ENCODE assay signal across 1 cellular context in the genomic region with DNA sequence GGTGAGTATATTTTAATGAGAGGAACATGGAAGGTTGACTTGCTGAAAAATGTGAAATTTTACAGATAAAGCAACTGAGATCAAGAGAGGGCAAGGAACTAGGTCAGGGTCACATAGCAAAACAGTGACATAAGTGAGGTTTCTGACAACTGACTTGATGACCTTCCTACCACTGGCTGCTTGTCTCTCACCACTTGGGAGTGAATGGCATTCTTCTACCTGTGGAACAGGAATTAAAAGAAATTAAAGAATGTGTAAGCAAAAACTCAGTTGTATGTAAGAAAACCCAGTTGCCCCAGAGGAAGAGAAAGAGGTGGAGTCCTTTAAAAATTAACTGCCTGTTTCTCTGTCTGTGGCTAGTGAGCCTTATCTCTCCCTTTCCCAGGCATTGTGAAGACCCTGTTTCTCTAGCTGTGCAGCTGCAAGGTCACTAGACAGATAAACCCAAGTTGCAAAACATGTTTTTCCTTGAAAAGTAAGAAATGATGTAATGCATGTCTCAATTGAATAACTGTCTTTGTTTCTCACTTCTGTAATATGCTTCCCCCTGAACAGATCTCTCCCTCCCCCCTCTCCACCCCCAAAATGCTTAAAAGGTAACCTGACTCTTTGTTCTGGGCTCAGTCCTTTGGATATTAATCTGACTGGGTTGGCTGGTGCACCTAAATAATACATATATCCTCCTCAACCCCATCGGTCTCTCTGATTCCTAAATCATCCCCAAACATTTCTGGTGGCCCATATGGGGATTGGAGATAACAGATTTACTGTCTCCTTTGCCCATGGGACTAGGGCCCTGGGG.
TF ChIP-seq lines count a peak whose summit lies in the region.

No MANE protein-coding gene starts in this region.

TF ChIP-seq in HepG2, 621 proteins besides CTCF, POLR2A, EP300 and RAD21 (continued from another document and continues in another):
- no peak; the same call in 1 of the 2 replicates for TF ChIP-seq ZHX1 (CRISPR knock-in tag; IDR thresholded peaks at IDR 0.05; ENCODE audit: low read depth)
- TF ChIP-seq ZNF446 (CRISPR knock-in tag; IDR thresholded peaks at IDR 0.05) = no peak
- no peak for TF ChIP-seq MAFF (IDR thresholded peaks at IDR 0.05; ENCODE audit: low read depth, low read length)
- TF ChIP-seq ZNF609 (CRISPR knock-in tag; IDR thresholded peaks at IDR 0.05; ENCODE audit: borderline replicate concordance) = peak; percentile 86
- 0 out of 2 replicates have a peak, but pooled peaks have one; percentile 27 for TF ChIP-seq ZNF557 (CRISPR knock-in tag; IDR thresholded peaks at IDR 0.05)
- no peak for TF ChIP-seq NFYB (CRISPR knock-in tag; IDR thresholded peaks at IDR 0.05)
- TF ChIP-seq KDM5B (CRISPR knock-in tag; IDR thresholded peaks at IDR 0.05; ENCODE audit: borderline replicate concordance) = no peak
- TF ChIP-seq ISX (CRISPR knock-in tag; conservative IDR thresholded peaks at IDR 0.05) = 0 out of 2 replicates have a peak, but pooled peaks have one; percentile 62
- TF ChIP-seq CBX1 (IDR thresholded peaks at IDR 0.05; ENCODE audit: low read depth) = no peak
- no peak for TF ChIP-seq RBFOX2 (IDR thresholded peaks at IDR 0.05; ENCODE audit: low read depth, low read length)
- no peak for TF ChIP-seq ZFAT (CRISPR knock-in tag; conservative IDR thresholded peaks at IDR 0.05)
- peak; percentile 46 for TF ChIP-seq PPARG (CRISPR knock-in tag; conservative IDR thresholded peaks at IDR 0.05)
- peak; percentile 76 for TF ChIP-seq NR2C2 (CRISPR knock-in tag; IDR thresholded peaks at IDR 0.05; ENCODE audit: borderline replicate concordance)
- TF ChIP-seq RFXANK (CRISPR knock-in tag; IDR thresholded peaks at IDR 0.05) = no peak
- 0 out of 2 replicates have a peak, but pooled peaks have one; percentile 68 for TF ChIP-seq RORA (CRISPR knock-in tag; IDR thresholded peaks at IDR 0.05)
- TF ChIP-seq CBX5 (CRISPR knock-in tag; IDR thresholded peaks at IDR 0.05; ENCODE audit: borderline replicate concordance) = peak; percentile 32; the same call in 1 of the 2 replicates
- no peak for TF ChIP-seq MYNN (CRISPR knock-in tag; IDR thresholded peaks at IDR 0.05; ENCODE audit: low read depth)
- no peak for TF ChIP-seq ZNF337 (CRISPR knock-in tag; IDR thresholded peaks at IDR 0.05; ENCODE audit: borderline replicate concordance, low read depth)
- no peak for TF ChIP-seq CENPX (CRISPR knock-in tag; IDR thresholded peaks at IDR 0.05)
- TF ChIP-seq, protein P1, sequence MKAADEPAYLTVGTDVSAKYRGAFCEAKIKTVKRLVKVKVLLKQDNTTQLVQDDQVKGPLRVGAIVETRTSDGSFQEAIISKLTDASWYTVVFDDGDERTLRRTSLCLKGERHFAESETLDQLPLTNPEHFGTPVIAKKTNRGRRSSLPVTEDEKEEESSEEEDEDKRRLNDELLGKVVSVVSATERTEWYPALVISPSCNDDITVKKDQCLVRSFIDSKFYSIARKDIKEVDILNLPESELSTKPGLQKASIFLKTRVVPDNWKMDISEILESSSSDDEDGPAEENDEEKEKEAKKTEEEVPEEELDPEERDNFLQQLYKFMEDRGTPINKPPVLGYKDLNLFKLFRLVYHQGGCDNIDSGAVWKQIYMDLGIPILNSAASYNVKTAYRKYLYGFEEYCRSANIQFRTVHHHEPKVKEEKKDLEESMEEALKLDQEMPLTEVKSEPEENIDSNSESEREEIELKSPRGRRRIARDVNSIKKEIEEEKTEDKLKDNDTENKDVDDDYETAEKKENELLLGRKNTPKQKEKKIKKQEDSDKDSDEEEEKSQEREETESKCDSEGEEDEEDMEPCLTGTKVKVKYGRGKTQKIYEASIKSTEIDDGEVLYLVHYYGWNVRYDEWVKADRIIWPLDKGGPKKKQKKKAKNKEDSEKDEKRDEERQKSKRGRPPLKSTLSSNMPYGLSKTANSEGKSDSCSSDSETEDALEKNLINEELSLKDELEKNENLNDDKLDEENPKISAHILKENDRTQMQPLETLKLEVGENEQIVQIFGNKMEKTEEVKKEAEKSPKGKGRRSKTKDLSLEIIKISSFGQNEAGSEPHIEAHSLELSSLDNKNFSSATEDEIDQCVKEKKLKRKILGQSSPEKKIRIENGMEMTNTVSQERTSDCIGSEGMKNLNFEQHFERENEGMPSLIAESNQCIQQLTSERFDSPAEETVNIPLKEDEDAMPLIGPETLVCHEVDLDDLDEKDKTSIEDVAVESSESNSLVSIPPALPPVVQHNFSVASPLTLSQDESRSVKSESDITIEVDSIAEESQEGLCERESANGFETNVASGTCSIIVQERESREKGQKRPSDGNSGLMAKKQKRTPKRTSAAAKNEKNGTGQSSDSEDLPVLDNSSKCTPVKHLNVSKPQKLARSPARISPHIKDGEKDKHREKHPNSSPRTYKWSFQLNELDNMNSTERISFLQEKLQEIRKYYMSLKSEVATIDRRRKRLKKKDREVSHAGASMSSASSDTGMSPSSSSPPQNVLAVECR (CRISPR knock-in tag; IDR thresholded peaks at IDR 0.05; ENCODE audit: borderline replicate concordance) = peak; percentile 54; the same call in 1 of the 2 replicates
- TF ChIP-seq, protein P2, sequence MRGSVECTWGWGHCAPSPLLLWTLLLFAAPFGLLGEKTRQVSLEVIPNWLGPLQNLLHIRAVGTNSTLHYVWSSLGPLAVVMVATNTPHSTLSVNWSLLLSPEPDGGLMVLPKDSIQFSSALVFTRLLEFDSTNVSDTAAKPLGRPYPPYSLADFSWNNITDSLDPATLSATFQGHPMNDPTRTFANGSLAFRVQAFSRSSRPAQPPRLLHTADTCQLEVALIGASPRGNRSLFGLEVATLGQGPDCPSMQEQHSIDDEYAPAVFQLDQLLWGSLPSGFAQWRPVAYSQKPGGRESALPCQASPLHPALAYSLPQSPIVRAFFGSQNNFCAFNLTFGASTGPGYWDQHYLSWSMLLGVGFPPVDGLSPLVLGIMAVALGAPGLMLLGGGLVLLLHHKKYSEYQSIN (CRISPR knock-in tag; IDR thresholded peaks at IDR 0.05; ENCODE audit: borderline replicate concordance) = no peak
- TF ChIP-seq, protein P3, sequence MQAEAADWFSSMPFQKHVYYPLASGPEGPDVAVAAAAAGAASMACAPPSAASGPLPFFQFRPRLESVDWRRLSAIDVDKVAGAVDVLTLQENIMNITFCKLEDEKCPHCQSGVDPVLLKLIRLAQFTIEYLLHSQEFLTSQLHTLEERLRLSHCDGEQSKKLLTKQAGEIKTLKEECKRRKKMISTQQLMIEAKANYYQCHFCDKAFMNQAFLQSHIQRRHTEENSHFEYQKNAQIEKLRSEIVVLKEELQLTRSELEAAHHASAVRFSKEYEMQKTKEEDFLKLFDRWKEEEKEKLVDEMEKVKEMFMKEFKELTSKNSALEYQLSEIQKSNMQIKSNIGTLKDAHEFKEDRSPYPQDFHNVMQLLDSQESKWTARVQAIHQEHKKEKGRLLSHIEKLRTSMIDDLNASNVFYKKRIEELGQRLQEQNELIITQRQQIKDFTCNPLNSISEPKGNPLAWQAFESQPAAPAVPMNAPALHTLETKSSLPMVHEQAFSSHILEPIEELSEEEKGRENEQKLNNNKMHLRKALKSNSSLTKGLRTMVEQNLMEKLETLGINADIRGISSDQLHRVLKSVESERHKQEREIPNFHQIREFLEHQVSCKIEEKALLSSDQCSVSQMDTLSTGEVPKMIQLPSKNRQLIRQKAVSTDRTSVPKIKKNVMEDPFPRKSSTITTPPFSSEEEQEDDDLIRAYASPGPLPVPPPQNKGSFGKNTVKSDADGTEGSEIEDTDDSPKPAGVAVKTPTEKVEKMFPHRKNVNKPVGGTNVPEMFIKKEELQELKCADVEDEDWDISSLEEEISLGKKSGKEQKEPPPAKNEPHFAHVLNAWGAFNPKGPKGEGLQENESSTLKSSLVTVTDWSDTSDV (CRISPR knock-in tag; IDR thresholded peaks at IDR 0.05) = no peak
- TF ChIP-seq AKAP8 (CRISPR knock-in tag; IDR thresholded peaks at IDR 0.05) = 0 out of 2 replicates have a peak, but pooled peaks have one; percentile 39
- no peak for TF ChIP-seq STAG1 (CRISPR knock-in tag; IDR thresholded peaks at IDR 0.05)
- TF ChIP-seq MBD4 (IDR thresholded peaks at IDR 0.05; ENCODE audit: borderline replicate concordance, low read length) = no peak
- TF ChIP-seq SOX6 (IDR thresholded peaks at IDR 0.05) = no peak
- TF ChIP-seq SOX6 (CRISPR knock-in tag; IDR thresholded peaks at IDR 0.05) = peak; percentile 98
- TF ChIP-seq ZBTB38 (CRISPR knock-in tag; IDR thresholded peaks at IDR 0.05) = no peak
- no peak for TF ChIP-seq ZNF230 (CRISPR knock-in tag; IDR thresholded peaks at IDR 0.05)
- TF ChIP-seq ZNF530 (CRISPR knock-in tag; IDR thresholded peaks at IDR 0.05; ENCODE audit: low read depth) = no peak
